In the genomic region with DNA sequence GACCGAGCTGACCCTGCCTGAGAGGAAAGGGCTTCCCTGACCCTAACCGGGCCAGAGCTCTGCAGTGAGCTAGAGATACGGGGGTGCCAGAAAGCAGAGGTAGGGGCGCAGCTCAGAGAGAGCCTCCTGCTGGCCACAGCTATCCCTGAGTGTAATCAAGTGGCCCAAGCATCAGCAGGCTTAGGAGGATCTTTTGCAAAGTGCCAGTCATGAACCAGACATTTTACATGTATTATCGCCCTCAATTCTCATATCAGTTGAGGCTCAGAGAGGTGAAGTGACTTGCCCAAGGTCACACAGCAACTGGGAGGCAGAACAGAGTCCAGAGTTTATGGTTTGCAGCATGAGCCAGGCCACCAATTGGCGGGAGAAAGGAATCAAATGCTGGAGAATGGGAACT, we compare ENCODE assay signal across 1 cellular context.
TF ChIP-seq lines count a peak whose summit lies in the region.

No MANE protein-coding gene starts in this region.

TF ChIP-seq in HCT116, 20 proteins besides CTCF, POLR2A, EP300 and RAD21 (continued from another document):
- TF ChIP-seq, protein P1, sequence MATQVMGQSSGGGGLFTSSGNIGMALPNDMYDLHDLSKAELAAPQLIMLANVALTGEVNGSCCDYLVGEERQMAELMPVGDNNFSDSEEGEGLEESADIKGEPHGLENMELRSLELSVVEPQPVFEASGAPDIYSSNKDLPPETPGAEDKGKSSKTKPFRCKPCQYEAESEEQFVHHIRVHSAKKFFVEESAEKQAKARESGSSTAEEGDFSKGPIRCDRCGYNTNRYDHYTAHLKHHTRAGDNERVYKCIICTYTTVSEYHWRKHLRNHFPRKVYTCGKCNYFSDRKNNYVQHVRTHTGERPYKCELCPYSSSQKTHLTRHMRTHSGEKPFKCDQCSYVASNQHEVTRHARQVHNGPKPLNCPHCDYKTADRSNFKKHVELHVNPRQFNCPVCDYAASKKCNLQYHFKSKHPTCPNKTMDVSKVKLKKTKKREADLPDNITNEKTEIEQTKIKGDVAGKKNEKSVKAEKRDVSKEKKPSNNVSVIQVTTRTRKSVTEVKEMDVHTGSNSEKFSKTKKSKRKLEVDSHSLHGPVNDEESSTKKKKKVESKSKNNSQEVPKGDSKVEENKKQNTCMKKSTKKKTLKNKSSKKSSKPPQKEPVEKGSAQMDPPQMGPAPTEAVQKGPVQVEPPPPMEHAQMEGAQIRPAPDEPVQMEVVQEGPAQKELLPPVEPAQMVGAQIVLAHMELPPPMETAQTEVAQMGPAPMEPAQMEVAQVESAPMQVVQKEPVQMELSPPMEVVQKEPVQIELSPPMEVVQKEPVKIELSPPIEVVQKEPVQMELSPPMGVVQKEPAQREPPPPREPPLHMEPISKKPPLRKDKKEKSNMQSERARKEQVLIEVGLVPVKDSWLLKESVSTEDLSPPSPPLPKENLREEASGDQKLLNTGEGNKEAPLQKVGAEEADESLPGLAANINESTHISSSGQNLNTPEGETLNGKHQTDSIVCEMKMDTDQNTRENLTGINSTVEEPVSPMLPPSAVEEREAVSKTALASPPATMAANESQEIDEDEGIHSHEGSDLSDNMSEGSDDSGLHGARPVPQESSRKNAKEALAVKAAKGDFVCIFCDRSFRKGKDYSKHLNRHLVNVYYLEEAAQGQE (IDR thresholded peaks at IDR 0.05; ENCODE audit: low read depth), result no peak
- TF ChIP-seq SRF (IDR thresholded peaks at IDR 0.05; ENCODE audit: low read depth) (no peak), ZBTB33 (IDR thresholded peaks at IDR 0.05; ENCODE audit: extremely low read depth, insufficient replicate concordance, low read length) (no peak), FOSL1 (IDR thresholded peaks at IDR 0.05; ENCODE audit: low read depth) (no peak), EZH2phosphoT487 (IDR thresholded peaks at IDR 0.05; ENCODE audit: borderline replicate concordance) (no peak), EZH2 (IDR thresholded peaks at IDR 0.05) (no peak), ZNF274 (IDR thresholded peaks at IDR 0.05; ENCODE audit: low read depth, low read length) (no peak), SP1 (IDR thresholded peaks at IDR 0.05; ENCODE audit: low read depth) (no peak), ELF1 (IDR thresholded peaks at IDR 0.05; ENCODE audit: borderline replicate concordance, low read depth) (no peak), ZFX (IDR thresholded peaks at IDR 0.05) (no peak)
